Comparison of ENCODE assay signal across 1 cellular context in genomic region chr19:45730389-45731288, GRCh38.
TF ChIP-seq lines count a peak whose summit lies in the region.

TSS of gene FBXO46 (minus strand) at chr19:45730896. CDS start at chr19:45713495, 17,401 bp downstream.

TF ChIP-seq in liver, 16 proteins besides CTCF, POLR2A, EP300 and RAD21 (continued from another document):
- TF ChIP-seq ZBTB33 (IDR thresholded peaks at IDR 0.05) (peak; percentile 94), YY1 (IDR thresholded peaks at IDR 0.05) (peak; percentile 97), MAX (IDR thresholded peaks at IDR 0.05) (peak; percentile 79), NR2F2 (IDR thresholded peaks at IDR 0.05) (peak; percentile 60), TAF1 (conservative IDR thresholded peaks at IDR 0.05) (peak; percentile 58), SP1 (IDR thresholded peaks at IDR 0.05) (peak; percentile 89), FOXA2 (IDR thresholded peaks at IDR 0.05) (peak; percentile 48)
- TF ChIP-seq, protein P1, sequence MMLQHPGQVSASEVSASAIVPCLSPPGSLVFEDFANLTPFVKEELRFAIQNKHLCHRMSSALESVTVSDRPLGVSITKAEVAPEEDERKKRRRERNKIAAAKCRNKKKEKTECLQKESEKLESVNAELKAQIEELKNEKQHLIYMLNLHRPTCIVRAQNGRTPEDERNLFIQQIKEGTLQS (IDR thresholded peaks at IDR 0.05), result no peak
TF ChIP-seq in liver: peak in this region for 14.
